Comparison of ENCODE assay signal across 8 cellular contexts in genomic region chr1:156499194-156499702, GRCh38. TPM values are rescaled to one million over a fixed set of nuclear protein-coding genes. Genes with fewer than 3 reads are reported as not detected.
DNase-seq lines count a peak whose midpoint lies in the region; ATAC-seq and TF ChIP-seq lines count a peak whose summit lies in the region.

No MANE protein-coding gene starts in this region.

- H3K27ac Mint-ChIP-seq in CD14-positive monocyte (peak overlapping the region; percentile 71 to 99 (median 92)), natural killer cell (peak overlapping the region; percentile 96 to 99)

- no peaks in the 10 kb centered on the region for H3K9me3 ChIP-seq in MG63

- H3K9me3 Mint-ChIP-seq in CD14-positive monocyte (peaks cover 0 to 3% (median 0%) of the 10 kb centered on the region in 7 donors), natural killer cell (no peaks in the 10 kb centered on the region)

- no peak for ATAC-seq in natural killer cell
- ATAC-seq in GM21526 (IDR thresholded peaks at IDR 0.05; ENCODE audit: low FRiP score, unreplicated experiment), result no peak

- H3K36me3 ChIP-seq in MG63, result peaks cover 28% of the 10 kb centered on the region

- H3K27ac ChIP-seq in coronary artery, result peak overlapping the region; percentile 97 to 100

- no peak for TF ChIP-seq CTCF in CD14-positive monocyte (IDR thresholded peaks at IDR 0.05)
- TF ChIP-seq CTCF in coronary artery (IDR thresholded peaks at IDR 0.05), result no peak
- no peak for TF ChIP-seq CTCF in natural killer cell (IDR thresholded peaks at IDR 0.05)

- H3K27me3 ChIP-seq in MG63, result no peaks in the 10 kb centered on the region

- intact Hi-C loops in CD14-positive monocyte (cut with micrococcal nuclease), result loop anchor here (5.0 to 10.0 kb wide), 2 partner anchors 47 to 56 kb away; no protein-coding TSS in a partner anchor
- intact Hi-C loops in natural killer cell (cut with micrococcal nuclease), result loop anchor here (1.0 kb wide), 1 partner anchor 10 kb away; no protein-coding TSS in a partner anchor

- H3K4me3 Mint-ChIP-seq in CD14-positive monocyte (peak overlapping the region; percentile 93 to 97), natural killer cell (peak overlapping the region; percentile 84)

- H3K4me3 ChIP-seq in MG63, result peak overlapping the region; percentile 84
- H3K4me3 ChIP-seq in coronary artery, result peak overlapping the region; percentile 99

- H3K4me1 Mint-ChIP-seq in CD14-positive monocyte (peaks cover 75% of the 10 kb centered on the region), natural killer cell (peaks cover 64 to 80% of the 10 kb centered on the region in 2 donors)

- H3K36me3 Mint-ChIP-seq in CD14-positive monocyte (peaks cover 26 to 34% of the 10 kb centered on the region in 2 donors), natural killer cell (no peaks in the 10 kb centered on the region)

- DNase-seq in CD14-positive monocyte (ENCODE audit: low spot score) (no peak), MG63 (no peak), coronary artery (ENCODE audit: low spot score) (no peak), natural killer cell (no peak), SKM-1 (lab: John Stamatoyannopoulos, UW; ENCODE audit: unreplicated experiment) (no peak), NCI-H2081 (lab: John Stamatoyannopoulos, UW) (no peak), NCI-H446 treated with DMSO at 0.1 percent for 48 hours (lab: John Stamatoyannopoulos, UW) (no peak)

- H3K27me3 Mint-ChIP-seq in CD14-positive monocyte (ENCODE audit: low read depth in 3 of 3) (no peaks in the 10 kb centered on the region), natural killer cell (ENCODE audit: low read depth in 2 of 2) (no peaks in the 10 kb centered on the region)

RNA-seq across cellular contexts. Expression of gene MEF2D, which starts 1.3 kb away (rescaled TPM):
- polyA plus RNA-seq in CD14-positive monocyte, result 1 to 10 TPM; 4.5 to 8.0 TPM
- total RNA-seq in MG63 (2014; rRNA removed; shearing (Covaris generic); ENCODE audit: low replicate concordance), result 3.4 and 11.7 TPM in 2 replicates
- total RNA-seq in natural killer cell, result 100 to 1,000 TPM; 232 to 298 (median 284) TPM

Comparison
In these comparisons a context has a peak if more than half of its experiments do, and no peak if none do; other contexts are left out.
1. RNA of gene MEF2D, which starts 1.3 kb away (total RNA-seq): 232 to 298 TPM in natural killer cell; 3.4 to 11.7 TPM in MG63; every median in the first group is over 10 times any median in the second.